ENCODE assay signal across 8 cellular contexts in genomic region chr1:112698366-112699310, GRCh38. TPM values are rescaled to one million over a fixed set of nuclear protein-coding genes. Genes with fewer than 3 reads are reported as not detected.
DNase-seq lines count a peak whose midpoint lies in the region; ATAC-seq and TF ChIP-seq lines count a peak whose summit lies in the region.

No MANE protein-coding gene starts in this region.

- H3K27ac ChIP-seq in RWPE1 = peak overlapping the region; percentile 96
- peak overlapping the region; percentile 98 for H3K27ac ChIP-seq in right cardiac atrium (ENCODE audit: low read length)
- H3K27ac ChIP-seq in subcutaneous abdominal adipose tissue (ENCODE audit: low read depth, low read length) = peak overlapping the region; percentile 91

- 45% methylated on average over 17 of the region's 17 CpGs for whole genome bisulfite sequencing in right cardiac atrium

- no peak for TF ChIP-seq CTCF in RWPE1 (conservative IDR thresholded peaks at IDR 0.05; ENCODE audit: low read depth)

- H3K4me1 ChIP-seq in right cardiac atrium (ENCODE audit: control insufficient read depth, insufficient read depth, low read length) (peaks cover 24% of the 10 kb centered on the region), subcutaneous abdominal adipose tissue (ENCODE audit: control insufficient read depth in 5 of 5, insufficient read depth in 5 of 5, low read length in 5 of 5) (peaks cover 13 to 60% (median 35%) of the 10 kb centered on the region in 5 donors)

- POLR2A ChIA-PET in RWPE1 (lab: Yijun Ruan, JAX; ENCODE audit: low non-redundant PET) = interaction anchor here (1.0 kb wide), 1 partner anchor 24 kb away, joined by 4 read pairs; no protein-coding TSS in a partner anchor

- H3K9ac ChIP-seq in subcutaneous abdominal adipose tissue (ENCODE audit: low read length in 5 of 5) = no peak overlapping the region

- H3K9me3 ChIP-seq in right cardiac atrium (ENCODE audit: control insufficient read depth, low read length) (no peaks in the 10 kb centered on the region), subcutaneous abdominal adipose tissue (ENCODE audit: control insufficient read depth in 5 of 5, low read length in 5 of 5) (no peaks in the 10 kb centered on the region)

- CTCF ChIA-PET in RWPE1 (lab: Yijun Ruan, JAX) = interaction anchor here (0.6 to 1.2 kb wide), 3 partner anchors 9 to 203 kb away, joined by 3 read pairs; no protein-coding TSS in a partner anchor

- DNase-seq in NCI-H146 (lab: John Stamatoyannopoulos, UW) (peak; percentile 76), NCI-H146 treated with DMSO at 0.1 percent for 48 hours (lab: John Stamatoyannopoulos, UW; ENCODE audit: unreplicated experiment) (no peak), RWPE1 (ENCODE audit: low spot score) (no peak), right cardiac atrium (peak in 2 of 3 donors; percentile 73 to 79), germinal center (ENCODE audit: low spot score) (no peak), NCI-H446 (lab: John Stamatoyannopoulos, UW) (no peak)

- ATAC-seq in right cardiac atrium (no peak), GM19467 (IDR thresholded peaks at IDR 0.05; ENCODE audit: unreplicated experiment) (no peak)

- intact Hi-C loops in right cardiac atrium (cut with DNase I) = no loop called here

- no peaks in the 10 kb centered on the region for H3K27me3 ChIP-seq in right cardiac atrium (ENCODE audit: control insufficient read depth, insufficient read depth)
- no peaks in the 10 kb centered on the region for H3K27me3 ChIP-seq in subcutaneous abdominal adipose tissue (ENCODE audit: control insufficient read depth in 5 of 5, insufficient read depth in 4 of 5, low read length in 5 of 5)

- H3K36me3 ChIP-seq in subcutaneous abdominal adipose tissue (ENCODE audit: control insufficient read depth in 5 of 5, insufficient read depth in 5 of 5, low read length in 5 of 5) = peaks cover 0 to 86% (median 78%) of the 10 kb centered on the region in 5 donors

- no peak overlapping the region for H3K4me3 ChIP-seq in right cardiac atrium (ENCODE audit: low read length)
- H3K4me3 ChIP-seq in subcutaneous abdominal adipose tissue (ENCODE audit: low read depth in 1 of 5, low read length in 5 of 5) = no peak overlapping the region

RNA-seq across cellular contexts. Expression of gene RHOC, which starts 8.3 kb away (rescaled TPM):
- 100 to 1,000 TPM; 169 to 222 (median 209) TPM for total RNA-seq in right cardiac atrium
- 262 TPM for polyA plus RNA-seq in right cardiac atrium

RNA-seq across cellular contexts. Expression of gene PPM1J, which starts 16.5 kb away (rescaled TPM):
- 1 to 10 TPM; 5.5 to 9.0 (median 6.3) TPM for total RNA-seq in right cardiac atrium
- polyA plus RNA-seq in right cardiac atrium = 6.4 TPM

RNA-seq across cellular contexts. Expression of gene MOV10, which starts 24.2 kb away (rescaled TPM):
- total RNA-seq in right cardiac atrium = 10 to 100 TPM; 14.1 to 20.3 (median 18.3) TPM
- polyA plus RNA-seq in right cardiac atrium = 19.4 TPM

Comparison
In these comparisons a context has a peak if more than half of its experiments do, and no peak if none do; other contexts are left out.
1. DNase-seq: peak in NCI-H146 (single experiment) and right cardiac atrium (2 of 3); none in NCI-H146 treated with DMSO at 0.1 percent for 48 hours (single experiment), RWPE1 (single experiment), germinal center (single experiment) and NCI-H446 (0 of 2).
2. Peak in every context shown above with its lines, with median percentiles within 50 percentile points of each other: H3K27ac ChIP-seq.